ENCODE assay signal across 9 cellular contexts in genomic region chr14:64806202-64806861, GRCh38.
A peak's percentile ranks its signal among the peaks of the same experiment; 100 is the strongest.
DNase-seq lines count a peak whose midpoint lies in the region; ATAC-seq and TF ChIP-seq lines count a peak whose summit lies in the region.
"Had no signal": no experiment of that assay in that cellular context is flagged by ENCODE, and none has a peak within 500 bp of the region (broad histone marks: within the 10 kb centered on the region; RNA-seq: fewer than 3 reads in every experiment).

No MANE protein-coding gene starts in this region.

- no peaks in the 10 kb centered on the region for H3K27me3 ChIP-seq in MG63
- H3K27me3 ChIP-seq in mammary epithelial cell (ENCODE audit: insufficient read depth, low read length): no peaks in the 10 kb centered on the region

- H3K27ac ChIP-seq in mammary epithelial cell (ENCODE audit: insufficient read depth, low read depth, low read length): peak overlapping the region; percentile 68

- H3K9ac ChIP-seq in mammary epithelial cell (ENCODE audit: insufficient read depth, low read length): peak overlapping the region; percentile 16

- intact Hi-C loops in mammary epithelial cell (cut with micrococcal nuclease): no loop called here
- intact Hi-C loops in activated T-helper 1 cell treated with anti-CD3 and anti-CD28 coated beads, Interleukin-12 subunit alpha, Interleukin-12 subunit beta, Interleukin-2, Interleukin-4 antibody, amounts not matched to agents 30 ng/mL and 10 ng/mL and 1 ng/mL, durations not matched to agents 14 hours and 24 hours and 36 hours (cut with micrococcal nuclease): no loop called here

- H3K4me1 ChIP-seq in mammary epithelial cell (ENCODE audit: insufficient read depth, low read length): peaks cover 29% of the 10 kb centered on the region

- ATAC-seq in HG03571 (IDR thresholded peaks at IDR 0.05; ENCODE audit: unreplicated experiment) (no peak), GM21447 (IDR thresholded peaks at IDR 0.05; ENCODE audit: unreplicated experiment) (no peak)

- H3K4me3 Mint-ChIP-seq in mesothelial cell of epicardium: no peak overlapping the region
- H3K4me3 Mint-ChIP-seq in activated T-helper 1 cell treated with anti-CD3 and anti-CD28 coated beads, Interleukin-12 subunit alpha, Interleukin-12 subunit beta, Interleukin-2, Interleukin-4 antibody, amounts not matched to agents 30 ng/mL and 10 ng/mL and 1 ng/mL, durations not matched to agents 14 hours and 24 hours and 36 hours: no peak overlapping the region
- H3K4me3 Mint-ChIP-seq: T-helper 1 cell treated with Interleukin-12 subunit alpha and Interleukin-12 subunit beta and Interleukin-4 antibody, amounts not matched to agents 30 μg/mL and 1 μg/mL, for 36 hours had no signal

- H3K4me3 ChIP-seq in MG63 (no peak overlapping the region), mammary epithelial cell (replicated peaks in 1 of 3; ENCODE audit: insufficient read depth in 1 of 3, low read depth in 2 of 3, low read length in 3 of 3) (no peak overlapping the region)

- H2AFZ ChIP-seq in mammary epithelial cell (ENCODE audit: low read depth, low read length): peak overlapping the region; percentile 2

- DNase-seq in AG08395 (ENCODE audit: low spot score) (peak; percentile 77), MG63 (peak; percentile 85), mammary epithelial cell (peak; percentile 80), mesothelial cell of epicardium (ENCODE audit: low spot score in 2 of 2, unreplicated experiment in 2 of 2) (no peak), cortex of kidney (lab: John Stamatoyannopoulos, UW) (no peak)
- no peak for DNase-seq in activated T-helper 1 cell treated with anti-CD3 and anti-CD28 coated beads, Interleukin-12 subunit alpha, Interleukin-12 subunit beta, Interleukin-2, Interleukin-4 antibody, amounts not matched to agents 30 ng/mL and 10 ng/mL and 1 ng/mL, durations not matched to agents 14 hours and 24 hours and 36 hours (ENCODE audit: low spot score)

- H3K27ac Mint-ChIP-seq in mesothelial cell of epicardium: peak overlapping the region; percentile 71
- no peak overlapping the region for H3K27ac Mint-ChIP-seq in activated T-helper 1 cell treated with anti-CD3 and anti-CD28 coated beads, Interleukin-12 subunit alpha, Interleukin-12 subunit beta, Interleukin-2, Interleukin-4 antibody, amounts not matched to agents 30 ng/mL and 10 ng/mL and 1 ng/mL, durations not matched to agents 14 hours and 24 hours and 36 hours
- H3K27ac Mint-ChIP-seq: T-helper 1 cell treated with Interleukin-12 subunit alpha and Interleukin-12 subunit beta and Interleukin-4 antibody, amounts not matched to agents 30 μg/mL and 1 μg/mL, for 36 hours had no signal

- CTCF ChIA-PET in mammary epithelial cell (lab: Charles Lee; ENCODE audit: low non-redundant PET): no interaction called here

- H3K79me2 ChIP-seq in mammary epithelial cell (ENCODE audit: insufficient read depth, low read length): no peaks in the 10 kb centered on the region

- 32% methylated on average over 9 of the region's 9 CpGs for WGBS in mammary epithelial cell (ENCODE audit: low coverage, missing lambda C conversion rate)

- H3K36me3 ChIP-seq in MG63: no peaks in the 10 kb centered on the region
- H3K36me3 ChIP-seq in mammary epithelial cell (ENCODE audit: insufficient read depth, low read length): no peaks in the 10 kb centered on the region

- H3K9me3 Mint-ChIP-seq in mesothelial cell of epicardium: no peaks in the 10 kb centered on the region
- no peaks in the 10 kb centered on the region for H3K9me3 Mint-ChIP-seq in activated T-helper 1 cell treated with anti-CD3 and anti-CD28 coated beads, Interleukin-12 subunit alpha, Interleukin-12 subunit beta, Interleukin-2, Interleukin-4 antibody, amounts not matched to agents 30 ng/mL and 10 ng/mL and 1 ng/mL, durations not matched to agents 14 hours and 24 hours and 36 hours
- H3K9me3 Mint-ChIP-seq: T-helper 1 cell treated with Interleukin-12 subunit alpha and Interleukin-12 subunit beta and Interleukin-4 antibody, amounts not matched to agents 30 μg/mL and 1 μg/mL, for 36 hours had no signal

- in situ Hi-C loops in mammary epithelial cell (cut with MboI; ENCODE audit: low sequenced_read_pairs in 2 of 2): no loop called here

- H3K9me3 ChIP-seq in MG63: no peaks in the 10 kb centered on the region
- no peaks in the 10 kb centered on the region for H3K9me3 ChIP-seq in mammary epithelial cell (replicated peaks; ENCODE audit: insufficient read depth, low read length)

- H3K4me1 Mint-ChIP-seq in mesothelial cell of epicardium: peaks cover 12% of the 10 kb centered on the region
- H3K4me1 Mint-ChIP-seq in activated T-helper 1 cell treated with anti-CD3 and anti-CD28 coated beads, Interleukin-12 subunit alpha, Interleukin-12 subunit beta, Interleukin-2, Interleukin-4 antibody, amounts not matched to agents 30 ng/mL and 10 ng/mL and 1 ng/mL, durations not matched to agents 14 hours and 24 hours and 36 hours (ENCODE audit: low read depth): no peaks in the 10 kb centered on the region

- dilution Hi-C loops in mammary epithelial cell (cut with HindIII; ENCODE audit: low sequenced_read_pairs): loop anchor here (5.0 kb wide), 1 partner anchor 86 kb away; no protein-coding TSS in a partner anchor

- H3K27me3 Mint-ChIP-seq in mesothelial cell of epicardium (ENCODE audit: low read depth): no peaks in the 10 kb centered on the region
- H3K27me3 Mint-ChIP-seq in activated T-helper 1 cell treated with anti-CD3 and anti-CD28 coated beads, Interleukin-12 subunit alpha, Interleukin-12 subunit beta, Interleukin-2, Interleukin-4 antibody, amounts not matched to agents 30 ng/mL and 10 ng/mL and 1 ng/mL, durations not matched to agents 14 hours and 24 hours and 36 hours (ENCODE audit: insufficient read depth): peaks cover 5% of the 10 kb centered on the region

- no TSS peak for BruUV-seq in mammary epithelial cell (replicated peaks; lab: Mats Ljungman, UMichigan)

- TF ChIP-seq CTCF in mammary epithelial cell (conservative IDR thresholded peaks at IDR 0.05 in 1 of 2, IDR thresholded peaks at IDR 0.05 in 1 of 2; ENCODE audit: extremely low read depth in 1 of 2, insufficient read depth in 1 of 2, low read depth in 1 of 2, low read length in 2 of 2) (no peak), mesothelial cell of epicardium (IDR thresholded peaks at IDR 0.05; ENCODE audit: unreplicated experiment) (no peak)

- H4K20me1 ChIP-seq in mammary epithelial cell (ENCODE audit: insufficient read depth, low read length): no peaks in the 10 kb centered on the region

- no peaks in the 10 kb centered on the region for H3K36me3 Mint-ChIP-seq in mesothelial cell of epicardium
- no peaks in the 10 kb centered on the region for H3K36me3 Mint-ChIP-seq in activated T-helper 1 cell treated with anti-CD3 and anti-CD28 coated beads, Interleukin-12 subunit alpha, Interleukin-12 subunit beta, Interleukin-2, Interleukin-4 antibody, amounts not matched to agents 30 ng/mL and 10 ng/mL and 1 ng/mL, durations not matched to agents 14 hours and 24 hours and 36 hours (ENCODE audit: low read depth)

- H3K4me2 ChIP-seq in mammary epithelial cell (ENCODE audit: insufficient read depth, low read depth, low read length): peak overlapping the region; percentile 56

Comparison
In these comparisons a context has a peak if more than half of its experiments do, and no peak if none do; other contexts are left out.
1. DNase-seq: peak in AG08395 (single experiment), MG63 (single experiment) and mammary epithelial cell (single experiment); none in mesothelial cell of epicardium (0 of 2), cortex of kidney (single experiment) and activated T-helper 1 cell treated with anti-CD3 and anti-CD28 coated beads, Interleukin-12 subunit alpha, Interleukin-12 subunit beta, Interleukin-2, Interleukin-4 antibody, amounts not matched to agents 30 ng/mL and 10 ng/mL and 1 ng/mL, durations not matched to agents 14 hours and 24 hours and 36 hours (single experiment).